35 cellular contexts compared by ENCODE assay signal in genomic region chr1:158422215-158422614, GRCh38. TPM values are rescaled to one million over a fixed set of nuclear protein-coding genes. Genes with fewer than 3 reads are reported as not detected.
"Had no signal": no experiment of that assay in that cellular context is flagged by ENCODE, and none has a peak within 500 bp of the region (broad histone marks: within the 10 kb centered on the region; RNA-seq: fewer than 3 reads in every experiment).

No MANE protein-coding gene starts in this region.

- H3K4me3 ChIP-seq: coronary artery, dorsolateral prefrontal cortex, gastroesophageal sphincter, hepatocyte, left ventricle myocardium inferior, psoas muscle, right atrium auricular region, tibial nerve had no signal

- DNase-seq: activated CD4-positive, alpha-beta T cell treated with anti-CD3 and anti-CD28 coated beads for 4 hours; activated CD4-positive, alpha-beta T cell treated with anti-CD3 and anti-CD28 coated beads, Interleukin-2, amount 50 U/mL, for 4 hours; activated naive CD4-positive, alpha-beta T cell; activated T-cell treated with anti-CD3 and anti-CD28 coated beads for 4 hours; activated T-cell treated with anti-CD3 and anti-CD28 coated beads, Interleukin-2, amount 50 U/mL, for 72 hours; aorta; brain microvascular endothelial cell; dorsolateral prefrontal cortex; effector memory CD8-positive, alpha-beta T cell; islet precursor cell; left ventricle myocardium inferior; naive B cell; nephron progenitor cell; nucleus accumbens; psoas muscle; stimulated activated CD4-positive, alpha-beta T cell treated with anti-CD3 and anti-CD28 coated beads, Interleukin-15, amount 100 ng/mL, for 24 hours; stimulated activated naive CD4-positive, alpha-beta T cell treated with Interleukin-2 at 50 U/mL for 16 hours had no signal

- H3K27ac ChIP-seq: brain microvascular endothelial cell, coronary artery, dorsolateral prefrontal cortex, gastroesophageal sphincter, hepatocyte, left ventricle myocardium inferior, parathyroid adenoma, psoas muscle, right atrium auricular region, tibial nerve had no signal

- H3K79me2 ChIP-seq: hepatocyte, parathyroid adenoma had no signal

- H3K4me1 ChIP-seq: gastroesophageal sphincter, left ventricle myocardium inferior, parathyroid adenoma, psoas muscle, right atrium auricular region, tibial nerve had no signal

- ATAC-seq: activated naive CD4-positive, alpha-beta T cell treated with anti-CD3 and anti-CD28 coated beads, Interleukin-2, amount 50 U/mL, for 72 hours; activated T-cell treated with anti-CD3 and anti-CD28 coated beads, Interleukin-2, amount 50 U/mL, for 72 hours; effector memory CD8-positive, alpha-beta T cell; gastroesophageal sphincter; psoas muscle had no signal

- H3K36me3 ChIP-seq: brain microvascular endothelial cell, gastroesophageal sphincter, left ventricle myocardium inferior, right atrium auricular region, tibial nerve had no signal

- H3K9me3 ChIP-seq: tibial nerve had no signal

- H3K27me3 ChIP-seq: brain microvascular endothelial cell, dorsolateral prefrontal cortex, gastroesophageal sphincter, hepatocyte, right atrium auricular region, tibial nerve had no signal

- H2AFZ ChIP-seq: hepatocyte, parathyroid adenoma had no signal

- H3K4me2 ChIP-seq: hepatocyte had no signal

- H3K9ac ChIP-seq: parathyroid adenoma had no signal

RNA-seq across cellular contexts. Expression of gene OR10K2, which starts 3.8 kb away (rescaled TPM):
- total RNA-seq: activated naive CD4-positive, alpha-beta T cell treated with anti-CD3 and anti-CD28 coated beads, Interleukin-2, amount 50 U/mL, for 72 hours; activated T-cell treated with anti-CD3 and anti-CD28 coated beads, Interleukin-2, amount 50 U/mL, for 72 hours; aorta; cardiac septum; cerebellum; dorsolateral prefrontal cortex; fibroblast of lung; fibroblast of villous mesenchyme; gastroesophageal sphincter; hepatocyte; left ventricle myocardium inferior; lung microvascular endothelial cell; mesothelial cell of epicardium; psoas muscle; right atrium auricular region; T-helper 1 cell treated with Interleukin-12 subunit alpha and Interleukin-12 subunit beta and Interleukin-4 antibody, amounts not matched to agents 30 ng/mL and 1 ng/mL, for 36 hours; temporal lobe; tibial nerve; ureter had no signal
- polyA plus RNA-seq: aorta, esophagus, fibroblast of lung, hepatocyte, psoas muscle had no signal

RNA-seq across cellular contexts. Expression of gene OR10T2, which starts 22.9 kb away (rescaled TPM):
- total RNA-seq: activated naive CD4-positive, alpha-beta T cell treated with anti-CD3 and anti-CD28 coated beads, Interleukin-2, amount 50 U/mL, for 72 hours; activated T-cell treated with anti-CD3 and anti-CD28 coated beads, Interleukin-2, amount 50 U/mL, for 72 hours; aorta; cardiac septum; cerebellum; dorsolateral prefrontal cortex; fibroblast of lung; fibroblast of villous mesenchyme; gastroesophageal sphincter; hepatocyte; left ventricle myocardium inferior; lung microvascular endothelial cell; mesothelial cell of epicardium; psoas muscle; right atrium auricular region; T-helper 1 cell treated with Interleukin-12 subunit alpha and Interleukin-12 subunit beta and Interleukin-4 antibody, amounts not matched to agents 30 ng/mL and 1 ng/mL, for 36 hours; temporal lobe; tibial nerve; ureter had no signal
- polyA plus RNA-seq: adipose tissue, aorta, esophagus, fibroblast of lung, hepatocyte, psoas muscle had no signal

RNA-seq across cellular contexts. Expression of gene OR10K1, which starts 39.4 kb away (rescaled TPM):
- total RNA-seq: activated naive CD4-positive, alpha-beta T cell treated with anti-CD3 and anti-CD28 coated beads, Interleukin-2, amount 50 U/mL, for 72 hours; activated T-cell treated with anti-CD3 and anti-CD28 coated beads, Interleukin-2, amount 50 U/mL, for 72 hours; cardiac septum; cerebellum; fibroblast of lung; fibroblast of villous mesenchyme; gastroesophageal sphincter; hepatocyte; left ventricle myocardium inferior; lung microvascular endothelial cell; mesothelial cell of epicardium; right atrium auricular region; T-helper 1 cell treated with Interleukin-12 subunit alpha and Interleukin-12 subunit beta and Interleukin-4 antibody, amounts not matched to agents 30 ng/mL and 1 ng/mL, for 36 hours; temporal lobe; tibial nerve; ureter had no signal
- polyA plus RNA-seq: aorta, esophagus, fibroblast of lung, hepatocyte, psoas muscle had no signal

RNA-seq across cellular contexts. Expression of gene OR10R2, which starts 49.8 kb away (rescaled TPM):
- total RNA-seq: activated naive CD4-positive, alpha-beta T cell treated with anti-CD3 and anti-CD28 coated beads, Interleukin-2, amount 50 U/mL, for 72 hours; activated T-cell treated with anti-CD3 and anti-CD28 coated beads, Interleukin-2, amount 50 U/mL, for 72 hours; aorta; cardiac septum; cerebellum; dorsolateral prefrontal cortex; fibroblast of lung; fibroblast of villous mesenchyme; gastroesophageal sphincter; hepatocyte; left ventricle myocardium inferior; lung microvascular endothelial cell; mesothelial cell of epicardium; psoas muscle; right atrium auricular region; T-helper 1 cell treated with Interleukin-12 subunit alpha and Interleukin-12 subunit beta and Interleukin-4 antibody, amounts not matched to agents 30 ng/mL and 1 ng/mL, for 36 hours; temporal lobe; tibial nerve; ureter had no signal
- polyA plus RNA-seq: adipose tissue, aorta, esophagus, fibroblast of lung, hepatocyte, psoas muscle had no signal
